ENCODE assay signal across 13 cellular contexts in genomic region chr2:236164983-236165301, GRCh38. TPM values are rescaled to one million over a fixed set of nuclear protein-coding genes. Genes with fewer than 3 reads are reported as not detected.
A peak's percentile ranks its signal among the peaks of the same experiment; 100 is the strongest.
DNase-seq lines count a peak whose midpoint lies in the region; ATAC-seq lines count a peak whose summit lies in the region.
"Had no signal": no experiment of that assay in that cellular context is flagged by ENCODE, and none has a peak within 500 bp of the region (broad histone marks: within the 10 kb centered on the region; RNA-seq: fewer than 3 reads in every experiment).

No MANE protein-coding gene starts in this region.

- no peak overlapping the region for H2BK12ac ChIP-seq in mesenchymal stem cell (ENCODE audit: low read length in 2 of 2)

- no peak overlapping the region for H2AFZ ChIP-seq in mesenchymal stem cell (ENCODE audit: low read depth, low read length)

- H2AK5ac ChIP-seq in mesenchymal stem cell (ENCODE audit: low read length, severe bottlenecking) = peak overlapping the region; percentile 20

- 45% methylated on average over 4 of the region's 7 CpGs for WGBS in mesenchymal stem cell

- no peak overlapping the region for H2BK120ac ChIP-seq in mesenchymal stem cell (ENCODE audit: low read depth, low read length)

- no peak overlapping the region for H3K4me3 Mint-ChIP-seq in activated naive CD8-positive, alpha-beta T cell treated with anti-CD3 and anti-CD28 coated beads, Interleukin-2, amount 10 ng/mL, durations not matched to agents 7 days and 5 days
- no peak overlapping the region for H3K4me3 Mint-ChIP-seq in activated naive CD8-positive, alpha-beta T cell treated with anti-CD3 and anti-CD28 coated beads for 36 hours
- H3K4me3 Mint-ChIP-seq in activated T-helper 17 cell treated with anti-CD3 and anti-CD28 coated beads, Interleukin-2, amount 50 U/mL, for 72 hours = peak overlapping the region; percentile 33
- H3K4me3 Mint-ChIP-seq in stimulated activated naive B cell treated with anti-CD40 and anti-IgM and Interleukin-4, amounts not matched to agents 10 μg/mL and 1 μg/mL and 100 μg/mL, for 72 hours = no peak overlapping the region
- H3K4me3 Mint-ChIP-seq: central memory CD8-positive, alpha-beta T cell; natural killer cell treated with Interleukin-12 subunit alpha and Interleukin-12 subunit beta and Interleukin-15 and Interleukin-18, amount 100 ng/mL, for 72 hours had no signal

- peaks cover 2% of the 10 kb centered on the region for H3K36me3 Mint-ChIP-seq in activated naive CD8-positive, alpha-beta T cell treated with anti-CD3 and anti-CD28 coated beads, Interleukin-2, amount 10 ng/mL, durations not matched to agents 7 days and 5 days
- no peaks in the 10 kb centered on the region for H3K36me3 Mint-ChIP-seq in activated naive CD8-positive, alpha-beta T cell treated with anti-CD3 and anti-CD28 coated beads for 36 hours
- no peaks in the 10 kb centered on the region for H3K36me3 Mint-ChIP-seq in activated T-helper 17 cell treated with anti-CD3 and anti-CD28 coated beads, Interleukin-2, amount 50 U/mL, for 72 hours (ENCODE audit: low read depth)
- no peaks in the 10 kb centered on the region for H3K36me3 Mint-ChIP-seq in stimulated activated naive B cell treated with anti-CD40 and anti-IgM and Interleukin-4, amounts not matched to agents 10 μg/mL and 1 μg/mL and 100 μg/mL, for 72 hours
- H3K36me3 Mint-ChIP-seq: natural killer cell treated with Interleukin-12 subunit alpha and Interleukin-12 subunit beta and Interleukin-15 and Interleukin-18, amount 100 ng/mL, for 72 hours had no signal

- H3K4me1 Mint-ChIP-seq in activated naive CD8-positive, alpha-beta T cell treated with anti-CD3 and anti-CD28 coated beads, Interleukin-2, amount 10 ng/mL, durations not matched to agents 7 days and 5 days = peaks cover 6% of the 10 kb centered on the region
- peaks cover 15% of the 10 kb centered on the region for H3K4me1 Mint-ChIP-seq in activated naive CD8-positive, alpha-beta T cell treated with anti-CD3 and anti-CD28 coated beads for 36 hours
- no peaks in the 10 kb centered on the region for H3K4me1 Mint-ChIP-seq in activated T-helper 17 cell treated with anti-CD3 and anti-CD28 coated beads, Interleukin-2, amount 50 U/mL, for 72 hours
- peaks cover 5 to 12% of the 10 kb centered on the region in 2 donors for H3K4me1 Mint-ChIP-seq in stimulated activated naive B cell treated with anti-CD40 and anti-IgM and Interleukin-4, amounts not matched to agents 10 μg/mL and 1 μg/mL and 100 μg/mL, for 72 hours

- H3K14ac ChIP-seq in mesenchymal stem cell (ENCODE audit: low read length in 2 of 2) = no peak overlapping the region

- no peak overlapping the region for H2BK5ac ChIP-seq in mesenchymal stem cell (ENCODE audit: low read depth, low read length, poor library complexity, severe bottlenecking)

- ATAC-seq in activated naive CD8-positive, alpha-beta T cell treated with anti-CD3 and anti-CD28 coated beads, Interleukin-2, amount 10 ng/mL, durations not matched to agents 7 days and 5 days (ENCODE audit: low read depth) = no peak
- no peak for ATAC-seq in activated T-helper 17 cell treated with anti-CD3 and anti-CD28 coated beads, Interleukin-2, amount 50 U/mL, for 72 hours (replicated peaks)
- ATAC-seq in stimulated activated naive B cell treated with anti-CD40 and anti-IgM and Interleukin-4, amounts not matched to agents 10 μg/mL and 1 μg/mL and 100 μg/mL, for 72 hours (replicated peaks) = no peak
- ATAC-seq: natural killer cell treated with Interleukin-12 subunit alpha and Interleukin-12 subunit beta and Interleukin-15 and Interleukin-18, amount 100 ng/mL, for 72 hours had no signal

- H3K9me3 Mint-ChIP-seq in activated naive CD8-positive, alpha-beta T cell treated with anti-CD3 and anti-CD28 coated beads, Interleukin-2, amount 10 ng/mL, durations not matched to agents 7 days and 5 days = peaks cover 2% of the 10 kb centered on the region
- H3K9me3 Mint-ChIP-seq in activated naive CD8-positive, alpha-beta T cell treated with anti-CD3 and anti-CD28 coated beads for 36 hours = no peaks in the 10 kb centered on the region
- no peaks in the 10 kb centered on the region for H3K9me3 Mint-ChIP-seq in activated T-helper 17 cell treated with anti-CD3 and anti-CD28 coated beads, Interleukin-2, amount 50 U/mL, for 72 hours
- H3K9me3 Mint-ChIP-seq in stimulated activated naive B cell treated with anti-CD40 and anti-IgM and Interleukin-4, amounts not matched to agents 10 μg/mL and 1 μg/mL and 100 μg/mL, for 72 hours = no peaks in the 10 kb centered on the region
- H3K9me3 Mint-ChIP-seq: central memory CD8-positive, alpha-beta T cell; natural killer cell treated with Interleukin-12 subunit alpha and Interleukin-12 subunit beta and Interleukin-15 and Interleukin-18, amount 100 ng/mL, for 72 hours had no signal

- H3K36me3 ChIP-seq in mesenchymal stem cell (ENCODE audit: control insufficient read depth in 1 of 2, insufficient read depth in 2 of 2, low read depth in 1 of 2, low read length in 2 of 2) = peaks cover 0 to 9% of the 10 kb centered on the region in 2 experiments
- H3K36me3 ChIP-seq: HAP-1 had no signal

- H2BK15ac ChIP-seq in mesenchymal stem cell (ENCODE audit: low read depth, poor library complexity, severe bottlenecking) = no peak overlapping the region

- peaks cover 12% of the 10 kb centered on the region for H3K79me1 ChIP-seq in mesenchymal stem cell (replicated peaks; ENCODE audit: low read length, poor library complexity, severe bottlenecking)

- H4K8ac ChIP-seq in mesenchymal stem cell (ENCODE audit: low read length) = no peak overlapping the region

- H3K18ac ChIP-seq in mesenchymal stem cell (ENCODE audit: low read depth in 1 of 2, low read length in 2 of 2) = no peak overlapping the region

- H3K27ac ChIP-seq in mesenchymal stem cell (ENCODE audit: low read length, poor library complexity, severe bottlenecking) = no peak overlapping the region

- POLR2A ChIA-PET in activated naive CD8-positive, alpha-beta T cell treated with anti-CD3 and anti-CD28 coated beads, Interleukin-2, amount 10 ng/mL, durations not matched to agents 7 days and 5 days (lab: Charles Lee) = no interaction called here

- H3K4me1 ChIP-seq in mesenchymal stem cell (ENCODE audit: control insufficient read depth, insufficient read depth, low read depth, low read length) = peaks cover 52% of the 10 kb centered on the region
- H3K4me1 ChIP-seq: HAP-1 had no signal

- H3K23ac ChIP-seq in mesenchymal stem cell (ENCODE audit: low read length in 2 of 2) = no peak overlapping the region

- peak overlapping the region; percentile 98 for H3K4me2 ChIP-seq in mesenchymal stem cell (ENCODE audit: low read length, poor library complexity, severe bottlenecking)

- no peak overlapping the region for H3K4ac ChIP-seq in mesenchymal stem cell (ENCODE audit: low read depth in 1 of 2, low read length in 2 of 2)

- no peak overlapping the region for H3K9ac ChIP-seq in mesenchymal stem cell (ENCODE audit: low read length)

- H3K27ac Mint-ChIP-seq in activated naive CD8-positive, alpha-beta T cell treated with anti-CD3 and anti-CD28 coated beads, Interleukin-2, amount 10 ng/mL, durations not matched to agents 7 days and 5 days = peak overlapping the region; percentile 21
- H3K27ac Mint-ChIP-seq in activated naive CD8-positive, alpha-beta T cell treated with anti-CD3 and anti-CD28 coated beads for 36 hours = no peak overlapping the region
- no peak overlapping the region for H3K27ac Mint-ChIP-seq in activated T-helper 17 cell treated with anti-CD3 and anti-CD28 coated beads, Interleukin-2, amount 50 U/mL, for 72 hours
- peak overlapping the region; percentile 51 for H3K27ac Mint-ChIP-seq in stimulated activated naive B cell treated with anti-CD40 and anti-IgM and Interleukin-4, amounts not matched to agents 10 μg/mL and 1 μg/mL and 100 μg/mL, for 72 hours
- H3K27ac Mint-ChIP-seq: natural killer cell treated with Interleukin-12 subunit alpha and Interleukin-12 subunit beta and Interleukin-15 and Interleukin-18, amount 100 ng/mL, for 72 hours had no signal

- H3K27me3 Mint-ChIP-seq in activated naive CD8-positive, alpha-beta T cell treated with anti-CD3 and anti-CD28 coated beads, Interleukin-2, amount 10 ng/mL, durations not matched to agents 7 days and 5 days = peaks cover 58% of the 10 kb centered on the region
- H3K27me3 Mint-ChIP-seq in activated naive CD8-positive, alpha-beta T cell treated with anti-CD3 and anti-CD28 coated beads for 36 hours = peaks cover 68% of the 10 kb centered on the region
- peaks cover 46% of the 10 kb centered on the region for H3K27me3 Mint-ChIP-seq in activated T-helper 17 cell treated with anti-CD3 and anti-CD28 coated beads, Interleukin-2, amount 50 U/mL, for 72 hours
- H3K27me3 Mint-ChIP-seq in stimulated activated naive B cell treated with anti-CD40 and anti-IgM and Interleukin-4, amounts not matched to agents 10 μg/mL and 1 μg/mL and 100 μg/mL, for 72 hours = peaks cover 55 to 68% of the 10 kb centered on the region in 2 donors

- H3K9me3 ChIP-seq in mesenchymal stem cell (ENCODE audit: control insufficient read depth, low read length) = no peaks in the 10 kb centered on the region

- H4K91ac ChIP-seq in mesenchymal stem cell (ENCODE audit: low read length) = no peak overlapping the region

- H3K27me3 ChIP-seq in mesenchymal stem cell (ENCODE audit: control insufficient read depth in 1 of 2, insufficient read depth in 1 of 2, low read length in 2 of 2) = peaks cover 26 to 91% of the 10 kb centered on the region in 2 experiments

- DNase-seq in activated naive CD8-positive, alpha-beta T cell treated with anti-CD3 and anti-CD28 coated beads, Interleukin-2, amount 10 ng/mL, durations not matched to agents 7 days and 5 days = no peak
- DNase-seq in activated naive CD8-positive, alpha-beta T cell treated with anti-CD3 and anti-CD28 coated beads for 36 hours = no peak
- DNase-seq in mesenchymal stem cell (no peak), medulla oblongata (ENCODE audit: extremely low spot score) (no peak), AG08396 (ENCODE audit: low spot score) (no peak), amygdala (lab: John Stamatoyannopoulos, UW) (no peak)
- DNase-seq in stimulated activated naive B cell treated with anti-CD40 and anti-IgM and Interleukin-4, amounts not matched to agents 10 μg/mL and 1 μg/mL and 100 μg/mL, for 72 hours = no peak
- DNase-seq: IMR-90, NCI-H1105 treated with DMSO at 0.1 percent for 48 hours had no signal

- peak overlapping the region in 1 of 2 experiments; percentile 78 for H3K4me3 ChIP-seq in mesenchymal stem cell (ENCODE audit: insufficient read depth in 1 of 2, low read depth in 1 of 2, low read length in 2 of 2)
- H3K4me3 ChIP-seq: HAP-1 had no signal

RNA-seq across cellular contexts. Expression of gene GBX2, which starts 3.2 kb away (rescaled TPM):
- total RNA-seq in activated naive CD8-positive, alpha-beta T cell treated with anti-CD3 and anti-CD28 coated beads, Interleukin-2, amount 10 ng/mL, durations not matched to agents 7 days and 5 days = not detected
- not detected for total RNA-seq in activated naive CD8-positive, alpha-beta T cell treated with anti-CD3 and anti-CD28 coated beads for 36 hours
- total RNA-seq in activated T-helper 17 cell treated with anti-CD3 and anti-CD28 coated beads, Interleukin-2, amount 50 U/mL, for 72 hours = not detected
- not detected for polyA plus RNA-seq in mesenchymal stem cell (2013, experiment 1 of 2)
- not detected for polyA plus RNA-seq in mesenchymal stem cell (2013, experiment 2 of 2)
- total RNA-seq: IMR-90; natural killer cell treated with Interleukin-12 subunit alpha and Interleukin-12 subunit beta and Interleukin-15 and Interleukin-18, amount 100 ng/mL, for 72 hours had no signal

Comparison
In these comparisons a context has a peak if more than half of its experiments do, and no peak if none do; other contexts are left out.
1. H3K27ac Mint-ChIP-seq: peak in activated naive CD8-positive, alpha-beta T cell treated with anti-CD3 and anti-CD28 coated beads, Interleukin-2, amount 10 ng/mL, durations not matched to agents 7 days and 5 days (single experiment) and stimulated activated naive B cell treated with anti-CD40 and anti-IgM and Interleukin-4, amounts not matched to agents 10 μg/mL and 1 μg/mL and 100 μg/mL, for 72 hours (single experiment); none in activated naive CD8-positive, alpha-beta T cell treated with anti-CD3 and anti-CD28 coated beads for 36 hours (single experiment) and activated T-helper 17 cell treated with anti-CD3 and anti-CD28 coated beads, Interleukin-2, amount 50 U/mL, for 72 hours (single experiment).